In the genomic region with DNA sequence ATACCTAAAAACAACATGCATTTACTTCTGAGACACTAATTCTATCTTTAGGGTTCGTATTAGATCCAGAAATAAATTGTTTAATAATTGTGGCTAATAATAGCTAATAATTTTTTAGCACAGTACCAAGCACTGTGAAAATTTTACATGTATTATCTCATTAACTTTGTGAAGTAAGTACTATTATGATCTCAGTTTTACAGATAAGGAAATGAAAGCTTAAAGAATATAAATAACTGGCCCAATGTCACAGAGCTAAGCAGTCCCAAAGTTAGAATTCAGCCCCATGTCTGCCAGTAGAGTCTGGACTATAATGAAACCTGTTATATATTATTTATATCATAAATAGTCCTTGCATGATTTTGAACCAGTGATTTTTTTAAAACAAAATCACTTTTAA, we compare ENCODE assay signal across 7 cellular contexts.
"Had no signal": no experiment of that assay in that cellular context is flagged by ENCODE, and none has a peak within 500 bp of the region (broad histone marks: within the 10 kb centered on the region; RNA-seq: fewer than 3 reads in every experiment).

No MANE protein-coding gene starts in this region.

- H3K4me3 ChIP-seq: GM23338 had no signal

- H3K4me2 ChIP-seq: GM23338 had no signal

- DNase-seq: H9, HCEC 1CT, KG1 had no signal

- H2AFZ ChIP-seq: GM23338 had no signal

- ATAC-seq: GM23338, HepG2 had no signal

- H3K27ac ChIP-seq: HL-60 had no signal

- FAIRE-seq: H1, HepG2 had no signal
